ENCODE assay signal across 24 cellular contexts in genomic region chr17:10325036-10325435, GRCh38. TPM values are rescaled to one million over a fixed set of nuclear protein-coding genes. Genes with fewer than 3 reads are reported as not detected.
"Had no signal": no experiment of that assay in that cellular context is flagged by ENCODE, and none has a peak within 500 bp of the region (broad histone marks: within the 10 kb centered on the region; RNA-seq: fewer than 3 reads in every experiment).

No MANE protein-coding gene starts in this region.

- DNase-seq: activated CD4-positive, alpha-beta T cell treated with anti-CD3 and anti-CD28 coated beads for 48 hours; activated CD4-positive, alpha-beta T cell treated with anti-CD3 and anti-CD28 coated beads, Interleukin-2, amount 50 U/mL, for 4 hours; activated CD4-positive, CD25-positive, alpha-beta regulatory T cell treated with anti-CD3 and anti-CD28 coated beads, Interleukin-2, amount 50 U/mL, for 72 hours; activated effector memory CD4-positive, alpha-beta T cell treated with anti-CD3 and anti-CD28 coated beads, Interleukin-2, amount 50 U/mL, for 16 hours; activated naive CD4-positive, alpha-beta T cell treated with Interleukin-2 at 50 U/mL for 16 hours; activated T-cell treated with anti-CD3 and anti-CD28 coated beads, Interleukin-2, amount 50 U/mL, for 4 hours; brain microvascular endothelial cell; Karpas-422; NCI-H1092 treated with DMSO at 0.1 percent for 48 hours; NCI-H1417 treated with DMSO at 0.1 percent for 48 hours; NCI-H1694 treated with DMSO at 0.1 percent for 48 hours; NCI-H2029 treated with DMSO at 0.1 percent for 48 hours; NCI-H345; NCI-H510A; NCI-H526 treated with DMSO at 0.1 percent for 48 hours; NCI-H82; RPMI8226; T-helper 1 cell had no signal

- H3K27ac ChIP-seq: brain microvascular endothelial cell, cardiac muscle cell, SK-N-MC had no signal

- H3K36me3 ChIP-seq: brain microvascular endothelial cell, cardiac muscle cell had no signal

- H3K27me3 ChIP-seq: brain microvascular endothelial cell had no signal

- H3K4me3 ChIP-seq: cardiac muscle cell, SK-N-MC had no signal

RNA-seq across cellular contexts. Expression of gene MYH13, which starts 47.8 kb away (rescaled TPM):
- total RNA-seq: activated T-cell treated with anti-CD3 and anti-CD28 coated beads, Interleukin-2, amount 50 U/mL, for 4 hours; OCI-LY7; Right ventricle myocardium inferior; T-helper 2 cell treated with Interferon-gamma antibody and Interleukin-4, amounts not matched to agents 100 ng/mL and 5 ng/mL, for 36 hours; WTC11 had no signal
- polyA plus RNA-seq: cardiac muscle cell had no signal
